ENCODE assay signal across 19 cellular contexts in the genomic region with DNA sequence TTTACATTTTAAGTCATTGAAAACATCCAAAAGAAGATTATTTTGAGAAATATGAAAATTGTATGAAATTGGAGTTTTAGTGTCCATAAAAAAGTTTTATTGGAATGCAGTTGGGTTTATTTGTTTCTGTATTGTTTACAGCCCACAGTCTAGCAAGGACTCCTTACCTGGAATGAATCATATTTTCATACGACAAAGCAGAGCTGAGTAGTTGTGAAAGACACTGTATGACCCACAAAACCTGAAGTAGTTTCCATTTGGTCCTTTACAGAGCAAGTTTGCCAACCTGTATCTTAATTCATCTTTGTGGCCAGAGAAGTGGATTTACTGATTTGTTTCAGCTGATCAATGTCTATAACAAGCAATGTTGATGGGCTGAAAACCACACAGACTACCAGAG. TPM values are rescaled to one million over a fixed set of nuclear protein-coding genes. Genes with fewer than 3 reads are reported as not detected.
DNase-seq lines count a peak whose midpoint lies in the region; ATAC-seq and TF ChIP-seq lines count a peak whose summit lies in the region.
"Had no signal": no experiment of that assay in that cellular context is flagged by ENCODE, and none has a peak within 500 bp of the region (broad histone marks: within the 10 kb centered on the region; RNA-seq: fewer than 3 reads in every experiment).

No MANE protein-coding gene starts in this region.

- H3K9me3 ChIP-seq in CD8-positive, alpha-beta memory T cell (ENCODE audit: low read length) = no peaks in the 10 kb centered on the region

- peak; percentile 75 for ATAC-seq in HG02870 (IDR thresholded peaks at IDR 0.05; ENCODE audit: unreplicated experiment)
- ATAC-seq in GM18505 (IDR thresholded peaks at IDR 0.05; ENCODE audit: unreplicated experiment) = no peak
- ATAC-seq in GM19328 (IDR thresholded peaks at IDR 0.05; ENCODE audit: unreplicated experiment) = no peak

- H3K9me3 Mint-ChIP-seq in activated CD4-positive, alpha-beta memory T cell treated with anti-CD3 and anti-CD28 coated beads, Interleukin-2, amount 10 ng/mL, durations not matched to agents 7 days and 5 days = no peaks in the 10 kb centered on the region
- H3K9me3 Mint-ChIP-seq in activated CD4-positive, alpha-beta memory T cell treated with anti-CD3 and anti-CD28 coated beads for 36 hours = peaks cover 3% of the 10 kb centered on the region
- H3K9me3 Mint-ChIP-seq in CD8-positive, alpha-beta memory T cell = peaks cover 0 to 6% (median 0%) of the 10 kb centered on the region in 5 donors

- no peak for TF ChIP-seq CTCF in epithelial cell of esophagus (IDR thresholded peaks at IDR 0.05; ENCODE audit: insufficient read depth, low read depth, low read length, missing control alignments)

- no peak overlapping the region for H3K4me3 ChIP-seq in CD8-positive, alpha-beta memory T cell (ENCODE audit: low read length)
- H3K4me3 ChIP-seq in epithelial cell of esophagus (ENCODE audit: low read length) = no peak overlapping the region
- H3K4me3 ChIP-seq: PC-9 had no signal

- H3K27me3 Mint-ChIP-seq in activated CD4-positive, alpha-beta memory T cell treated with anti-CD3 and anti-CD28 coated beads, Interleukin-2, amount 10 ng/mL, durations not matched to agents 7 days and 5 days = peaks cover 10% of the 10 kb centered on the region
- H3K27me3 Mint-ChIP-seq in activated CD4-positive, alpha-beta memory T cell treated with anti-CD3 and anti-CD28 coated beads for 36 hours = peaks cover 13% of the 10 kb centered on the region
- H3K27me3 Mint-ChIP-seq in CD8-positive, alpha-beta memory T cell = no peaks in the 10 kb centered on the region
- H3K27me3 Mint-ChIP-seq: CD4-positive, alpha-beta memory T cell had no signal

- peaks cover 28% of the 10 kb centered on the region for H3K4me1 Mint-ChIP-seq in activated CD4-positive, alpha-beta memory T cell treated with anti-CD3 and anti-CD28 coated beads, Interleukin-2, amount 10 ng/mL, durations not matched to agents 7 days and 5 days
- H3K4me1 Mint-ChIP-seq in activated CD4-positive, alpha-beta memory T cell treated with anti-CD3 and anti-CD28 coated beads for 36 hours (ENCODE audit: low read depth) = peaks cover 28% of the 10 kb centered on the region
- H3K4me1 Mint-ChIP-seq in CD8-positive, alpha-beta memory T cell = peaks cover 31 to 49% (median 41%) of the 10 kb centered on the region in 3 donors

- H3K27ac ChIP-seq in CD8-positive, alpha-beta memory T cell (ENCODE audit: low read depth, low read length) = no peak overlapping the region
- H3K27ac ChIP-seq: PC-9 had no signal

- no peaks in the 10 kb centered on the region for H3K36me3 ChIP-seq in CD8-positive, alpha-beta memory T cell (ENCODE audit: insufficient read depth, low read length)

- no peak overlapping the region for H3K4me3 Mint-ChIP-seq in activated CD4-positive, alpha-beta memory T cell treated with anti-CD3 and anti-CD28 coated beads, Interleukin-2, amount 10 ng/mL, durations not matched to agents 7 days and 5 days
- H3K4me3 Mint-ChIP-seq in activated CD4-positive, alpha-beta memory T cell treated with anti-CD3 and anti-CD28 coated beads for 36 hours = no peak overlapping the region
- peak overlapping the region in 5 of 7 donors; percentile 19 to 59 (median 40) for H3K4me3 Mint-ChIP-seq in CD8-positive, alpha-beta memory T cell
- H3K4me3 Mint-ChIP-seq: CD4-positive, alpha-beta memory T cell had no signal

- peak overlapping the region; percentile 36 for H3K27ac Mint-ChIP-seq in activated CD4-positive, alpha-beta memory T cell treated with anti-CD3 and anti-CD28 coated beads, Interleukin-2, amount 10 ng/mL, durations not matched to agents 7 days and 5 days
- no peak overlapping the region for H3K27ac Mint-ChIP-seq in activated CD4-positive, alpha-beta memory T cell treated with anti-CD3 and anti-CD28 coated beads for 36 hours
- H3K27ac Mint-ChIP-seq in CD8-positive, alpha-beta memory T cell = peak overlapping the region in 4 of 8 donors; percentile 46 to 77 (median 71)

- CTCF ChIA-PET in activated CD4-positive, alpha-beta memory T cell treated with anti-CD3 and anti-CD28 coated beads, Interleukin-2, amount 10 ng/mL, durations not matched to agents 7 days and 5 days (lab: Charles Lee) = interaction anchor here (1.4 to 4.5 kb wide), 4 partner anchors 8 to 98 kb away, joined by 5 to 31 read pairs (median 17); a partner anchor contains a TSS
- CTCF ChIA-PET in activated CD4-positive, alpha-beta memory T cell treated with anti-CD3 and anti-CD28 coated beads for 36 hours (lab: Charles Lee) = interaction anchor here (0.6 to 4.7 kb wide), 12 partner anchors 8 to 310 kb away, joined by 3 to 82 read pairs (median 12); a partner anchor contains a TSS
- CTCF ChIA-PET in CD8-positive, alpha-beta memory T cell (lab: Charles Lee) = interaction anchor here (1.0 to 4.1 kb wide), 4 partner anchors 13 to 225 kb away, joined by 3 to 25 read pairs (median 8); no protein-coding TSS in a partner anchor

- peaks cover 20% of the 10 kb centered on the region for H3K4me1 ChIP-seq in CD8-positive, alpha-beta memory T cell (ENCODE audit: insufficient read depth, low read length)

- POLR2A ChIA-PET in activated CD4-positive, alpha-beta memory T cell treated with anti-CD3 and anti-CD28 coated beads, Interleukin-2, amount 10 ng/mL, durations not matched to agents 7 days and 5 days (lab: Charles Lee) = interaction anchor here (1.4 kb wide), 1 partner anchor 16 kb away, joined by 7 read pairs; a partner anchor contains a TSS
- POLR2A ChIA-PET in activated CD4-positive, alpha-beta memory T cell treated with anti-CD3 and anti-CD28 coated beads for 36 hours (lab: Charles Lee) = interaction anchor here (0.6 to 1.8 kb wide), 4 partner anchors 16 to 587 kb away, joined by 3 to 10 read pairs (median 4); a partner anchor contains a TSS
- POLR2A ChIA-PET in CD8-positive, alpha-beta memory T cell (lab: Charles Lee) = interaction anchor here (0.8 kb wide), 1 partner anchor 203 kb away, joined by 3 read pairs; no protein-coding TSS in a partner anchor

- no peaks in the 10 kb centered on the region for H3K27me3 ChIP-seq in CD8-positive, alpha-beta memory T cell (ENCODE audit: insufficient read depth, low read length, poor library complexity, severe bottlenecking)

- intact Hi-C loops in activated CD4-positive, alpha-beta memory T cell treated with anti-CD3 and anti-CD28 coated beads for 36 hours (cut with micrococcal nuclease) = loop anchor here (1.0 to 5.0 kb wide), 3 partner anchors 8 to 227 kb away; no protein-coding TSS in a partner anchor

- DNase-seq in activated CD4-positive, alpha-beta memory T cell treated with anti-CD3 and anti-CD28 coated beads, Interleukin-2, amount 10 ng/mL, durations not matched to agents 7 days and 5 days = no peak
- DNase-seq in activated CD4-positive, alpha-beta memory T cell treated with anti-CD3 and anti-CD28 coated beads for 36 hours = no peak
- no peak for DNase-seq in CD8-positive, alpha-beta memory T cell
- peak; percentile 36 for DNase-seq in epithelial cell of esophagus (ENCODE audit: low read depth)
- no peak for DNase-seq in NCI-H226
- DNase-seq: CD4-positive, alpha-beta memory T cell; KBM-7; NCI-H1436; NCI-H2029 treated with DMSO at 0.1 percent for 48 hours; NCI-H2171 treated with DMSO at 0.1 percent for 48 hours; NCI-H510A; NCI-H774; PC-9 had no signal

- no peak for TF ChIP-seq POLR2A in GM18505 (IDR thresholded peaks at IDR 0.05; ENCODE audit: borderline replicate concordance, extremely low read depth, insufficient read depth, insufficient read length)

- H3K36me3 Mint-ChIP-seq in activated CD4-positive, alpha-beta memory T cell treated with anti-CD3 and anti-CD28 coated beads, Interleukin-2, amount 10 ng/mL, durations not matched to agents 7 days and 5 days (ENCODE audit: low read depth) = no peaks in the 10 kb centered on the region
- H3K36me3 Mint-ChIP-seq in activated CD4-positive, alpha-beta memory T cell treated with anti-CD3 and anti-CD28 coated beads for 36 hours = no peaks in the 10 kb centered on the region
- H3K36me3 Mint-ChIP-seq in CD8-positive, alpha-beta memory T cell = peaks cover 0 to 6% (median 0%) of the 10 kb centered on the region in 3 donors
- H3K36me3 Mint-ChIP-seq: CD4-positive, alpha-beta memory T cell had no signal

RNA-seq across cellular contexts. Expression of a gene that starts 10.3 kb away (rescaled TPM):
- not detected for total RNA-seq in activated CD4-positive, alpha-beta memory T cell treated with anti-CD3 and anti-CD28 coated beads, Interleukin-2, amount 10 ng/mL, durations not matched to agents 7 days and 5 days
- under 1 TPM in 1 of 2 experiments, not detected in 1; 0.52 TPM for total RNA-seq in activated CD4-positive, alpha-beta memory T cell treated with anti-CD3 and anti-CD28 coated beads for 36 hours
- not detected for total RNA-seq in CD8-positive, alpha-beta memory T cell
- polyA plus RNA-seq in CD8-positive, alpha-beta memory T cell = not detected
- total RNA-seq: A172; CD4-positive, alpha-beta memory T cell; H1; PC-9 had no signal
- polyA plus RNA-seq: BJ; CD4-positive, alpha-beta memory T cell; H1 had no signal

RNA-seq across cellular contexts. Expression of a gene that starts 15.6 kb away (rescaled TPM):
- total RNA-seq in activated CD4-positive, alpha-beta memory T cell treated with anti-CD3 and anti-CD28 coated beads, Interleukin-2, amount 10 ng/mL, durations not matched to agents 7 days and 5 days = 100 to 1,000 TPM; 106 to 112 TPM
- total RNA-seq in activated CD4-positive, alpha-beta memory T cell treated with anti-CD3 and anti-CD28 coated beads for 36 hours = 100 to 1,000 TPM; 981 to 989 TPM
- total RNA-seq in CD8-positive, alpha-beta memory T cell = 1,000 to 10,000 TPM; 1,154 to 1,264 TPM
- polyA plus RNA-seq in CD8-positive, alpha-beta memory T cell = 2.3 TPM
- total RNA-seq: A172, H1, PC-9 had no signal
- polyA plus RNA-seq: BJ; CD4-positive, alpha-beta memory T cell; H1 had no signal

RNA-seq across cellular contexts. Expression of a gene that starts 29.3 kb away (rescaled TPM):
- 10 to 100 TPM; 46.8 to 50.4 TPM for total RNA-seq in activated CD4-positive, alpha-beta memory T cell treated with anti-CD3 and anti-CD28 coated beads, Interleukin-2, amount 10 ng/mL, durations not matched to agents 7 days and 5 days
- 100 to 1,000 TPM; 917 to 966 TPM for total RNA-seq in activated CD4-positive, alpha-beta memory T cell treated with anti-CD3 and anti-CD28 coated beads for 36 hours
- 1,000 to 10,000 TPM; 1,703 to 1,794 TPM for total RNA-seq in CD8-positive, alpha-beta memory T cell
- 161 TPM for polyA plus RNA-seq in CD8-positive, alpha-beta memory T cell
- total RNA-seq: A172, H1, PC-9 had no signal
- polyA plus RNA-seq: BJ, H1 had no signal

RNA-seq across cellular contexts. Expression of a gene that starts 56.6 kb away (rescaled TPM):
- total RNA-seq in activated CD4-positive, alpha-beta memory T cell treated with anti-CD3 and anti-CD28 coated beads, Interleukin-2, amount 10 ng/mL, durations not matched to agents 7 days and 5 days = under 1 TPM in 1 of 2 experiments, not detected in 1; 0.48 TPM
- total RNA-seq in activated CD4-positive, alpha-beta memory T cell treated with anti-CD3 and anti-CD28 coated beads for 36 hours = not detected
- under 1 TPM in 1 of 2 experiments, not detected in 1; 0.37 TPM for total RNA-seq in CD8-positive, alpha-beta memory T cell
- polyA plus RNA-seq in CD8-positive, alpha-beta memory T cell = not detected
- total RNA-seq: A172; CD4-positive, alpha-beta memory T cell; H1; PC-9 had no signal
- polyA plus RNA-seq: BJ; CD4-positive, alpha-beta memory T cell; H1 had no signal

Comparison
In these comparisons a context has a peak if more than half of its experiments do, and no peak if none do; other contexts are left out.
1. RNA of a gene that starts 15.6 kb away (total RNA-seq): 1,154 to 1,264 TPM in CD8-positive, alpha-beta memory T cell and 981 to 989 TPM in activated CD4-positive, alpha-beta memory T cell treated with anti-CD3 and anti-CD28 coated beads for 36 hours; 106 to 112 TPM in activated CD4-positive, alpha-beta memory T cell treated with anti-CD3 and anti-CD28 coated beads, Interleukin-2, amount 10 ng/mL, durations not matched to agents 7 days and 5 days; every median in the first group is over 4 times any median in the second.
2. RNA of a gene that starts 29.3 kb away (total RNA-seq): 1,703 to 1,794 TPM in CD8-positive, alpha-beta memory T cell and 917 to 966 TPM in activated CD4-positive, alpha-beta memory T cell treated with anti-CD3 and anti-CD28 coated beads for 36 hours; 46.8 to 50.4 TPM in activated CD4-positive, alpha-beta memory T cell treated with anti-CD3 and anti-CD28 coated beads, Interleukin-2, amount 10 ng/mL, durations not matched to agents 7 days and 5 days; every median in the first group is over 10 times any median in the second.
3. H3K4me3 Mint-ChIP-seq: peak in CD8-positive, alpha-beta memory T cell (5 of 7); none in activated CD4-positive, alpha-beta memory T cell treated with anti-CD3 and anti-CD28 coated beads, Interleukin-2, amount 10 ng/mL, durations not matched to agents 7 days and 5 days (single experiment) and activated CD4-positive, alpha-beta memory T cell treated with anti-CD3 and anti-CD28 coated beads for 36 hours (single experiment).